ENCODE assay signal across 19 cellular contexts in genomic region chr20:58022711-58023110, GRCh38.
"Had no signal": no experiment of that assay in that cellular context is flagged by ENCODE, and none has a peak within 500 bp of the region (broad histone marks: within the 10 kb centered on the region; RNA-seq: fewer than 3 reads in every experiment).

No MANE protein-coding gene starts in this region.

- H3K27ac ChIP-seq: coronary artery, gastrocnemius medialis, heart right ventricle, neutrophil, sigmoid colon, suprapubic skin, thyroid gland had no signal

- H3K9me3 ChIP-seq: gastrocnemius medialis, heart right ventricle, neutrophil, sigmoid colon, suprapubic skin, thyroid gland had no signal

- H3K36me3 ChIP-seq: gastrocnemius medialis, heart right ventricle, neutrophil, sigmoid colon, suprapubic skin, thyroid gland had no signal

- H3K27me3 ChIP-seq: gastrocnemius medialis, neutrophil, sigmoid colon, suprapubic skin, thyroid gland had no signal

- ATAC-seq: gastrocnemius medialis; heart right ventricle; naive thymus-derived CD8-positive, alpha-beta T cell; stimulated activated effector memory CD8-positive, alpha-beta T cell treated with anti-CD3 and anti-CD28 coated beads, Interleukin-12 subunit alpha, Interleukin-12 subunit beta, amount 100 ng/mL, for 72 hours; stimulated activated naive CD8-positive, alpha-beta T cell treated with anti-CD3 and anti-CD28 coated beads, Interleukin-15, Interleukin-2, amounts not matched to agents 100 U/mL and 50 U/mL, for 24 hours had no signal

- H3K4me3 ChIP-seq: coronary artery, gastrocnemius medialis, heart right ventricle, sigmoid colon, suprapubic skin, thyroid gland had no signal

- DNase-seq: effector CD4-positive, alpha-beta T cell; endodermal cell; gastrocnemius medialis; heart right ventricle; hypothalamus; kidney glomerular epithelial cell; mesendoderm; naive thymus-derived CD8-positive, alpha-beta T cell; sigmoid colon; small intestine; stimulated activated CD4-positive, alpha-beta T cell treated with anti-CD3 and anti-CD28 coated beads, Interleukin-4, amount 100 ng/mL, for 1 hour; stimulated activated naive CD8-positive, alpha-beta T cell treated with anti-CD3 and anti-CD28 coated beads, Interleukin-15, Interleukin-2, amounts not matched to agents 100 U/mL and 50 U/mL, for 24 hours; thyroid gland had no signal

- FAIRE-seq: islet of Langerhans, small intestine, urothelium cell line had no signal
